8 cellular contexts compared by ENCODE assay signal in genomic region chr2:222939208-222939846, GRCh38.
DNase-seq lines count a peak whose midpoint lies in the region; ATAC-seq and TF ChIP-seq lines count a peak whose summit lies in the region.

No MANE protein-coding gene starts in this region.

- no peaks in the 10 kb centered on the region for H3K27me3 ChIP-seq in CD8-positive, alpha-beta T cell (ENCODE audit: insufficient read depth, low read length)

- POLR2A ChIA-PET in CD8-positive, alpha-beta T cell (lab: Charles Lee) = no interaction called here

- H3K27ac Mint-ChIP-seq in CD8-positive, alpha-beta T cell = no peak overlapping the region
- H3K27ac Mint-ChIP-seq in progenitor cell of endocrine pancreas = no peak overlapping the region

- intact Hi-C loops in CD8-positive, alpha-beta T cell (cut with DNase I, micrococcal nuclease) = loop anchor here in 1 of 2 experiments (1.0 kb wide), 1 partner anchor 231 kb away; no protein-coding TSS in a partner anchor

- peak; percentile 21 to 58 (median 41) for DNase-seq in CD8-positive, alpha-beta T cell
- peak; percentile 85 for DNase-seq in OCI-M1 (lab: John Stamatoyannopoulos, UW)
- DNase-seq in activated T-cell treated with anti-CD3 and anti-CD28 coated beads for 24 hours (ENCODE audit: low read depth) = peak; percentile 46
- peak; percentile 74 for DNase-seq in fibroblast of pulmonary artery (ENCODE audit: low read depth)
- peak; percentile 48 for DNase-seq in progenitor cell of endocrine pancreas (ENCODE audit: low spot score, unreplicated experiment)
- no peak for DNase-seq in hepatic stellate cell (ENCODE audit: low spot score)

- TF ChIP-seq CTCF in CD8-positive, alpha-beta T cell (IDR thresholded peaks at IDR 0.05) = peak; percentile 72
- TF ChIP-seq CTCF in fibroblast of pulmonary artery (IDR thresholded peaks at IDR 0.05; ENCODE audit: low read length, missing control alignments) = peak; percentile 90
- TF ChIP-seq CTCF in progenitor cell of endocrine pancreas (IDR thresholded peaks at IDR 0.05; ENCODE audit: unreplicated experiment) = peak; percentile 71

- peaks cover 15% of the 10 kb centered on the region for H3K9me3 Mint-ChIP-seq in CD8-positive, alpha-beta T cell
- H3K9me3 Mint-ChIP-seq in progenitor cell of endocrine pancreas (ENCODE audit: low read depth) = peaks cover 17% of the 10 kb centered on the region

- CTCF ChIA-PET in CD8-positive, alpha-beta T cell (lab: Charles Lee) = interaction anchor here (0.6 to 1.4 kb wide), 10 partner anchors 9 to 276 kb away, joined by 3 to 7 read pairs (median 3); no protein-coding TSS in a partner anchor

- peaks cover 4% of the 10 kb centered on the region for H3K36me3 ChIP-seq in CD8-positive, alpha-beta T cell (ENCODE audit: insufficient read depth, low read length)

- H3K36me3 Mint-ChIP-seq in CD8-positive, alpha-beta T cell = peaks cover 59% of the 10 kb centered on the region
- peaks cover 39% of the 10 kb centered on the region for H3K36me3 Mint-ChIP-seq in progenitor cell of endocrine pancreas (ENCODE audit: insufficient read depth)

- H3K4me3 Mint-ChIP-seq in CD8-positive, alpha-beta T cell = no peak overlapping the region
- H3K4me3 Mint-ChIP-seq in progenitor cell of endocrine pancreas (ENCODE audit: low read depth) = no peak overlapping the region

- peaks cover 5% of the 10 kb centered on the region for H3K9me3 ChIP-seq in CD8-positive, alpha-beta T cell (ENCODE audit: low read length)

- H3K4me1 Mint-ChIP-seq in CD8-positive, alpha-beta T cell (ENCODE audit: low read depth) = no peaks in the 10 kb centered on the region
- no peaks in the 10 kb centered on the region for H3K4me1 Mint-ChIP-seq in progenitor cell of endocrine pancreas (ENCODE audit: low read depth)

- H3K4me3 ChIP-seq in CD8-positive, alpha-beta T cell (ENCODE audit: low read depth, low read length) = no peak overlapping the region
- no peak overlapping the region for H3K4me3 ChIP-seq in fibroblast of pulmonary artery (replicated peaks; ENCODE audit: low read depth, low read length)

- no peaks in the 10 kb centered on the region for H3K27me3 Mint-ChIP-seq in CD8-positive, alpha-beta T cell (ENCODE audit: low read depth)
- no peaks in the 10 kb centered on the region for H3K27me3 Mint-ChIP-seq in progenitor cell of endocrine pancreas

- peak; percentile 79 for ATAC-seq in CD8-positive, alpha-beta T cell
- peak; percentile 88 for ATAC-seq in GM18907 (IDR thresholded peaks at IDR 0.05; ENCODE audit: unreplicated experiment)
- ATAC-seq in HG03139 (IDR thresholded peaks at IDR 0.05; ENCODE audit: unreplicated experiment) = peak; percentile 83

- H3K4me1 ChIP-seq in CD8-positive, alpha-beta T cell (ENCODE audit: insufficient read depth, low read length) = no peaks in the 10 kb centered on the region

- no peak overlapping the region for H3K27ac ChIP-seq in CD8-positive, alpha-beta T cell (ENCODE audit: low read depth, low read length)
